Comparison of ENCODE assay signal across 14 cellular contexts in genomic region chr7:11623093-11623678, GRCh38.
"Had no signal": no experiment of that assay in that cellular context is flagged by ENCODE, and none has a peak within 500 bp of the region (broad histone marks: within the 10 kb centered on the region; RNA-seq: fewer than 3 reads in every experiment).

No MANE protein-coding gene starts in this region.

- H3K4me1 ChIP-seq: testis had no signal

- DNase-seq: activated CD4-positive, alpha-beta T cell treated with anti-CD3 and anti-CD28 coated beads for 36 hours; activated CD8-positive, alpha-beta memory T cell treated with anti-CD3 and anti-CD28 coated beads, Interleukin-2, amount 50 U/mL, for 48 hours; activated CD8-positive, alpha-beta T cell treated with anti-CD3 and anti-CD28 coated beads, Interleukin-2, amount 10 ng/mL, durations not matched to agents 7 days and 5 days; activated naive CD4-positive, alpha-beta T cell treated with Interleukin-2 at 50 U/mL for 16 hours; activated naive CD8-positive, alpha-beta T cell treated with anti-CD3 and anti-CD28 coated beads, Interleukin-2, amount 50 U/mL, for 24 hours; central memory CD4-positive, alpha-beta T cell; cortex of kidney; effector memory CD8-positive, alpha-beta T cell; islet precursor cell; left ventricle myocardium inferior; ovary; stimulated activated CD4-positive, alpha-beta T cell treated with anti-CD3 and anti-CD28 coated beads, Interleukin-4, amount 100 ng/mL, for 24 hours; testis had no signal

- H3K27me3 ChIP-seq: ovary, testis had no signal

- H3K27ac ChIP-seq: left ventricle myocardium inferior, ovary, testis, VCaP had no signal

- H3K9me3 ChIP-seq: ovary, testis had no signal

- ATAC-seq: activated CD4-positive, alpha-beta T cell treated with anti-CD3 and anti-CD28 coated beads for 36 hours; activated CD8-positive, alpha-beta T cell treated with anti-CD3 and anti-CD28 coated beads, Interleukin-2, amount 10 ng/mL, durations not matched to agents 7 days and 5 days; activated naive CD8-positive, alpha-beta T cell treated with anti-CD3 and anti-CD28 coated beads, Interleukin-2, amount 50 U/mL, for 24 hours; effector memory CD8-positive, alpha-beta T cell had no signal

- H3K36me3 ChIP-seq: left ventricle myocardium inferior, ovary had no signal

- H3K4me3 ChIP-seq: left ventricle myocardium inferior, ovary, testis had no signal
